In genomic region chr2:70190413-70191243, GRCh38 we compare ENCODE assay signal across 1 cellular context.
TF ChIP-seq lines count a peak whose summit lies in the region.

Gene C2orf42, minus strand, starts transcription at chr2:70191019. Its CDS starts 9,034 bp downstream, at chr2:70181985.

TF ChIP-seq in WTC11, 78 proteins besides CTCF, POLR2A, EP300 and RAD21 (continued from another document):
- no peak for TF ChIP-seq ATF6 (CRISPR knock-in tag; IDR thresholded peaks at IDR 0.05)
- TF ChIP-seq ZNF232 (CRISPR knock-in tag; IDR thresholded peaks at IDR 0.05) = no peak
- no peak for TF ChIP-seq ZMAT4 (CRISPR knock-in tag; IDR thresholded peaks at IDR 0.05)
- no peak for TF ChIP-seq IRF2 (CRISPR knock-in tag; IDR thresholded peaks at IDR 0.05; ENCODE audit: borderline replicate concordance, low read depth)
- no peak for TF ChIP-seq ERG (CRISPR knock-in tag; IDR thresholded peaks at IDR 0.05)
- peak; percentile 75 for TF ChIP-seq FOXK1 (CRISPR knock-in tag; IDR thresholded peaks at IDR 0.05)
- TF ChIP-seq KAT7 (CRISPR knock-in tag; IDR thresholded peaks at IDR 0.05; ENCODE audit: borderline replicate concordance) = no peak
- TF ChIP-seq GTF2I (CRISPR knock-in tag; conservative IDR thresholded peaks at IDR 0.05) = no peak
- TF ChIP-seq ATF3 (CRISPR knock-in tag; conservative IDR thresholded peaks at IDR 0.05) = no peak
- TF ChIP-seq JAZF1 (CRISPR knock-in tag; IDR thresholded peaks at IDR 0.05) = no peak
- TF ChIP-seq TEAD4 (CRISPR knock-in tag; IDR thresholded peaks at IDR 0.05) = no peak
- no peak for TF ChIP-seq SOX15 (CRISPR knock-in tag; IDR thresholded peaks at IDR 0.05)
- peak; percentile 95 for TF ChIP-seq USF1 (CRISPR knock-in tag; IDR thresholded peaks at IDR 0.05)
- TF ChIP-seq ZNF532 (CRISPR knock-in tag; IDR thresholded peaks at IDR 0.05; ENCODE audit: borderline replicate concordance) = no peak
- no peak for TF ChIP-seq ZNF396 (CRISPR knock-in tag; IDR thresholded peaks at IDR 0.05; ENCODE audit: borderline replicate concordance)
- TF ChIP-seq TP53 (CRISPR knock-in tag; IDR thresholded peaks at IDR 0.05) = no peak; the same call in 1 of the 2 replicates
- no peak for TF ChIP-seq PRDM15 (CRISPR knock-in tag; IDR thresholded peaks at IDR 0.05)
- TF ChIP-seq ZSCAN18 (CRISPR knock-in tag; IDR thresholded peaks at IDR 0.05) = no peak
- TF ChIP-seq EMX1 (CRISPR knock-in tag; IDR thresholded peaks at IDR 0.05) = no peak
- no peak for TF ChIP-seq STAT6 (CRISPR knock-in tag; conservative IDR thresholded peaks at IDR 0.05; ENCODE audit: low read depth)
- TF ChIP-seq TEAD1 (CRISPR knock-in tag; IDR thresholded peaks at IDR 0.05) = peak; percentile 24; the same call in 1 of the 2 replicates
- TF ChIP-seq GABPB1 (CRISPR knock-in tag; IDR thresholded peaks at IDR 0.05) = peak; percentile 91
TF ChIP-seq in WTC11: peak in this region for 18.
